1 cellular context compared by ENCODE assay signal in genomic region chr20:32195581-32195980, GRCh38.
TF ChIP-seq lines count a peak whose summit lies in the region.

No MANE protein-coding gene starts in this region.

TF ChIP-seq in GM23338, 12 proteins besides CTCF, POLR2A, EP300 and RAD21:
- TF ChIP-seq ETS1 (IDR thresholded peaks at IDR 0.05), result no peak
- no peak for TF ChIP-seq ZNF462 (CRISPR knock-in tag; IDR thresholded peaks at IDR 0.05)
- TF ChIP-seq CREB1 (CRISPR knock-in tag; IDR thresholded peaks at IDR 0.05; ENCODE audit: low read depth), result no peak
- no peak for TF ChIP-seq NANOG (IDR thresholded peaks at IDR 0.05; ENCODE audit: borderline replicate concordance)
- no peak for TF ChIP-seq EZH2 (IDR thresholded peaks at IDR 0.05; ENCODE audit: low read depth, unreplicated experiment)
- no peak for TF ChIP-seq REST (IDR thresholded peaks at IDR 0.05; ENCODE audit: unreplicated experiment)
- TF ChIP-seq ZNF331 (CRISPR knock-in tag; IDR thresholded peaks at IDR 0.05; ENCODE audit: low read depth), result no peak
